ENCODE assay signal across 1 cellular context in genomic region chr3:37945407-37945802, GRCh38.
TF ChIP-seq lines count a peak whose summit lies in the region.

No MANE protein-coding gene starts in this region.

TF ChIP-seq in IMR-90, 13 proteins besides CTCF, POLR2A, EP300 and RAD21 (continued from another document):
- TF ChIP-seq ELK1 (IDR thresholded peaks at IDR 0.05; ENCODE audit: borderline replicate concordance, low read depth, low read length) (no peak), BHLHE40 (IDR thresholded peaks at IDR 0.05; ENCODE audit: low read depth, low read length) (no peak), RCOR1 (IDR thresholded peaks at IDR 0.05; ENCODE audit: insufficient replicate concordance, low read length) (no peak)
